Comparison of ENCODE assay signal across 8 cellular contexts in the genomic region with DNA sequence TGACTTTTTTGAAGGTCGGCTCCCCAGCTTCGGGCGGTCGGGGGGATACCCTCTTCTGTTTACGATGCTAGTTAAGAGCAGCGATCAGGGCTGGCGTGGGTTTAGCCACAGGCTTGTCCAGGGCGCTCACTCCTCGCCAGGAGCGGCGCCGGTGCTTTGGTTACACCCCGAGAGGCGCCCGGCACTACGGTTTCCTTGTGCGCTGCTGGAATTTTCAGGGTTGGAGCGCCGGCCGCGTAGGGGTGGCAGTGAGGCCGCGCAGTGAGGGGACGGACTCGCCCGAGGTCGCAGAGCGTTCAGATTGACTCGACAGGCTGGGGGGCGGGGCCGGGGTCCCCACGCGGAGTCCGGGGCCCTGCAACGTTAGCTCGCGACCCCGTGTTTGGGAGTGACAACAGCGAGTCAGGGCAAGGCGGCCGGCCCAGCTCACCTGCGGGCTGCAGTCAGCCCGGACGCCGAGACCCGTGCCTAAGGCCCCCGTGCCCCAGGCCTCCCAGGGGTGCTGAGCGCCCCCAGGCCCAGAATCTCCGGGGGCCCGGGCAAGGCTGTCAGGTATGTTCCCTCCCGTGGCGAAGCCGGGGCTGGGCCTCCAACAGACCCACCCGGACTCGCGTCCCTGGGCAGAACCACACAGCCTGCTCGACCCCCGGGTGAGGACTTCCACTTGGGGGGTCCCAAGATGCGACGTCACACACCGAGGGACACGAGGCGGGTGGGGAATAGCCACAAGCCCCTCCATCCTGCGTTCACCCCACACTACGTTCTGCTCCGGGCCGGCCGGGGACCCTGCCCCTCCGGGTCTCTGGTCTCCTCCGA. TPM values are rescaled to one million over a fixed set of nuclear protein-coding genes. Genes with fewer than 3 reads are reported as not detected.
DNase-seq lines count a peak whose midpoint lies in the region; ATAC-seq, FAIRE-seq and TF ChIP-seq lines count a peak whose summit lies in the region.

No MANE protein-coding gene starts in this region.

- peaks cover 52% of the 10 kb centered on the region for H3K4me1 Mint-ChIP-seq in neural crest cell

- TF ChIP-seq POLR2A in A549 (IDR thresholded peaks at IDR 0.05; ENCODE audit: low read length): peak; percentile 16; the same call in 1 of the 2 replicates

- peak overlapping the region; percentile 93 for H3K4me3 Mint-ChIP-seq in neural crest cell

- under 1% methylated on average over 21 of the region's 70 CpGs for WGBS in A549 (ENCODE audit: missing lambda C conversion rate)

- H3K4me2 ChIP-seq in A549: peak overlapping the region; percentile 87

- H3K27me3 Mint-ChIP-seq in neural crest cell (ENCODE audit: low read depth): peaks cover 50% of the 10 kb centered on the region

- POLR2A ChIA-PET in A549 (lab: Yijun Ruan, JAX): interaction anchor here (0.6 to 1.9 kb wide), 9 partner anchors 14 to 121 kb away, joined by 3 to 6 read pairs (median 3); a partner anchor contains a TSS

- CTCF ChIA-PET in A549 (lab: Yijun Ruan, JAX): interaction anchor here (0.6 to 4.7 kb wide), 6 partner anchors 12 to 117 kb away, joined by 3 to 30 read pairs (median 4); no protein-coding TSS in a partner anchor

- peak; percentile 62 to 86 for DNase-seq in A549 (ENCODE audit: low read depth in 1 of 2, low spot score in 1 of 2)
- peak; percentile 65 for DNase-seq in GM12865 (ENCODE audit: low read depth)
- peak; percentile 48 to 89 for DNase-seq in NCI-H526 (lab: John Stamatoyannopoulos, UW)
- peak; percentile 52 for DNase-seq in activated naive CD4-positive, alpha-beta T cell treated with anti-CD3 and anti-CD28 coated beads, Interleukin-2, amount 50 U/mL, for 16 hours
- DNase-seq in foreskin melanocyte: peak; percentile 45
- peak; percentile 60 for DNase-seq in neural crest cell (ENCODE audit: low read depth, low spot score)

- TF ChIP-seq RAD21 in A549 (conservative IDR thresholded peaks at IDR 0.05 in 1 of 2, IDR thresholded peaks at IDR 0.05 in 1 of 2): no peak

- H3K27ac ChIP-seq in A549: peak overlapping the region; percentile 99

- peak overlapping the region; percentile 90 for H3K27ac Mint-ChIP-seq in neural crest cell (ENCODE audit: unreplicated experiment)

- TF ChIP-seq CTCF in A549 (IDR thresholded peaks at IDR 0.05): no peak
- no peak for TF ChIP-seq CTCF in GM12865 (IDR thresholded peaks at IDR 0.05; ENCODE audit: insufficient read depth, low read depth, low read length, missing control alignments)
- TF ChIP-seq CTCF in neural crest cell (conservative IDR thresholded peaks at IDR 0.05): no peak

- TF ChIP-seq EP300 in A549 (IDR thresholded peaks at IDR 0.05): no peak

- FAIRE-seq in A549 (lab: Jason Lieb, UNC): no peak

- no peaks in the 10 kb centered on the region for H3K9me3 ChIP-seq in A549

- no peaks in the 10 kb centered on the region for H3K9me3 Mint-ChIP-seq in neural crest cell

- peak; percentile 31 to 46 for ATAC-seq in A549
- no peak for ATAC-seq in HG02588 (IDR thresholded peaks at IDR 0.05; ENCODE audit: unreplicated experiment)
- ATAC-seq in GM18511 (IDR thresholded peaks at IDR 0.05; ENCODE audit: unreplicated experiment): no peak

- H3K4me1 ChIP-seq in A549: peaks cover 37% of the 10 kb centered on the region

- peaks cover 33% of the 10 kb centered on the region for H3K36me3 Mint-ChIP-seq in neural crest cell (ENCODE audit: low read depth)

- peak overlapping the region; percentile 83 for H3K4me3 ChIP-seq in A549
- H3K4me3 ChIP-seq in GM12865 (ENCODE audit: low read depth, low read length): peak overlapping the region; percentile 89

TF ChIP-seq in A549, 52 proteins besides CTCF, POLR2A, EP300 and RAD21:
- TF ChIP-seq KDM1A (IDR thresholded peaks at IDR 0.05; ENCODE audit: low read depth) (no peak), FOSB (CRISPR knock-in tag; IDR thresholded peaks at IDR 0.05) (peak; percentile 77; the same call in 1 of the 2 replicates), HOXA7 (CRISPR knock-in tag; IDR thresholded peaks at IDR 0.05) (0 out of 2 replicates have a peak, but pooled peaks have one; percentile 1), HOXB13 (CRISPR knock-in tag; IDR thresholded peaks at IDR 0.05; ENCODE audit: low read depth) (peak; percentile 10), RFX5 (IDR thresholded peaks at IDR 0.05) (no peak), MYC (IDR thresholded peaks at IDR 0.05; ENCODE audit: borderline replicate concordance, low read length) (no peak; the same call in 1 of the 2 replicates), ZC3H11A (IDR thresholded peaks at IDR 0.05) (no peak), EHF (CRISPR knock-in tag; IDR thresholded peaks at IDR 0.05) (peak; percentile 82; the same call in 1 of the 2 replicates), HOXB5 (CRISPR knock-in tag; IDR thresholded peaks at IDR 0.05) (peak; percentile 84), FOXS1 (CRISPR knock-in tag; IDR thresholded peaks at IDR 0.05) (peak; percentile 56; the same call in 1 of the 2 replicates), TFCP2L1 (CRISPR knock-in tag; IDR thresholded peaks at IDR 0.05) (peak; percentile 72), GATA3 (IDR thresholded peaks at IDR 0.05; ENCODE audit: borderline replicate concordance) (peak; percentile 26; the same call in 1 of the 2 replicates), ZNF302 (CRISPR knock-in tag; IDR thresholded peaks at IDR 0.05) (peak; percentile 75), BHLHE40 (IDR thresholded peaks at IDR 0.05; ENCODE audit: low read depth, low read length) (no peak), TP53 (CRISPR knock-in tag; IDR thresholded peaks at IDR 0.05) (no peak), EHMT2 (IDR thresholded peaks at IDR 0.05; ENCODE audit: low read depth) (no peak), JUN (IDR thresholded peaks at IDR 0.05) (no peak; a peak in 1 of 5 replicates)
- TF ChIP-seq, protein P1, sequence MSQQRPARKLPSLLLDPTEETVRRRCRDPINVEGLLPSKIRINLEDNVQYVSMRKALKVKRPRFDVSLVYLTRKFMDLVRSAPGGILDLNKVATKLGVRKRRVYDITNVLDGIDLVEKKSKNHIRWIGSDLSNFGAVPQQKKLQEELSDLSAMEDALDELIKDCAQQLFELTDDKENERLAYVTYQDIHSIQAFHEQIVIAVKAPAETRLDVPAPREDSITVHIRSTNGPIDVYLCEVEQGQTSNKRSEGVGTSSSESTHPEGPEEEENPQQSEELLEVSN (IDR thresholded peaks at IDR 0.05; ENCODE audit: borderline replicate concordance, low read depth): peak; percentile 30; the same call in 1 of the 2 replicates
- TF ChIP-seq, protein P2, sequence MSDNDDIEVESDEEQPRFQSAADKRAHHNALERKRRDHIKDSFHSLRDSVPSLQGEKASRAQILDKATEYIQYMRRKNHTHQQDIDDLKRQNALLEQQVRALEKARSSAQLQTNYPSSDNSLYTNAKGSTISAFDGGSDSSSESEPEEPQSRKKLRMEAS (IDR thresholded peaks at IDR 0.05): peak; percentile 62
- TF ChIP-seq, protein P3, sequence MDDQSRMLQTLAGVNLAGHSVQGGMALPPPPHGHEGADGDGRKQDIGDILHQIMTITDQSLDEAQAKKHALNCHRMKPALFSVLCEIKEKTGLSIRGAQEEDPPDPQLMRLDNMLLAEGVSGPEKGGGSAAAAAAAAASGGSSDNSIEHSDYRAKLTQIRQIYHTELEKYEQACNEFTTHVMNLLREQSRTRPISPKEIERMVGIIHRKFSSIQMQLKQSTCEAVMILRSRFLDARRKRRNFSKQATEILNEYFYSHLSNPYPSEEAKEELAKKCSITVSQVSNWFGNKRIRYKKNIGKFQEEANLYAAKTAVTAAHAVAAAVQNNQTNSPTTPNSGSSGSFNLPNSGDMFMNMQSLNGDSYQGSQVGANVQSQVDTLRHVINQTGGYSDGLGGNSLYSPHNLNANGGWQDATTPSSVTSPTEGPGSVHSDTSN (IDR thresholded peaks at IDR 0.05): no peak

RNA-seq across cellular contexts. Expression of a gene that starts 1.3 kb away (rescaled TPM):
- 2,042 and 2,306 TPM in 2 replicates for polyA plus RNA-seq in A549 (2011; rRNA removed)
- 14,539 and 15,776 TPM in 2 replicates for polyA plus RNA-seq in A549 (2012; cell fraction: cytosol; rRNA removed)
- polyA plus RNA-seq in A549 (2012; cell fraction: nucleus; rRNA removed): 26,089 and 28,335 TPM in 2 replicates
- polyA plus RNA-seq in A549 (2017; fragmentation: RNase III; extraction: RNeasy Plus Mini Kit Qiagen cat#74134 plus additional on column Dnase treatment): 7,182 to 8,782 TPM (median 7,263 TPM) in 3 replicates
- polyA minus RNA-seq in A549 (2011; rRNA and poly(A)+ RNA removed): 2,054 and 3,772 TPM in 2 replicates
- total RNA-seq in neural crest cell: 4,235 and 4,315 TPM in 2 replicates

RNA-seq across cellular contexts. Expression of a gene that starts 14.3 kb away (rescaled TPM):
- 0.84 and 1.2 TPM in 2 replicates for polyA plus RNA-seq in A549 (2011; rRNA removed)
- 0.74 and 1.1 TPM in 2 replicates for polyA plus RNA-seq in A549 (2012; cell fraction: cytosol; rRNA removed)
- polyA plus RNA-seq in A549 (2012; cell fraction: nucleus; rRNA removed): 7.5 and 8.3 TPM in 2 replicates
- polyA plus RNA-seq in A549 (2017; fragmentation: RNase III; extraction: RNeasy Plus Mini Kit Qiagen cat#74134 plus additional on column Dnase treatment): 1.3 to 1.7 TPM (median 1.3 TPM) in 3 replicates
- polyA minus RNA-seq in A549 (2011; rRNA and poly(A)+ RNA removed): 3.6 and 3.7 TPM in 2 replicates
- total RNA-seq in neural crest cell: 0.43 and 0.56 TPM in 2 replicates

RNA-seq across cellular contexts. Expression of a gene that starts 38.3 kb away (rescaled TPM):
- polyA plus RNA-seq in A549 (2011; rRNA removed) (5.4 and 7.2 TPM in 2 replicates), A549 (2017; fragmentation: RNase III; extraction: RNeasy Plus Mini Kit Qiagen cat#74134 plus additional on column Dnase treatment) (16.2 to 17.7 TPM (median 16.8 TPM) in 3 replicates)
- 17.3 and 25.1 TPM in 2 replicates for polyA plus RNA-seq in A549 (2012; cell fraction: cytosol; rRNA removed)
- 52.4 and 75.7 TPM in 2 replicates for polyA plus RNA-seq in A549 (2012; cell fraction: nucleus; rRNA removed)
- polyA minus RNA-seq in A549 (2011; rRNA and poly(A)+ RNA removed): 7.8 and 10.0 TPM in 2 replicates
- 45.0 and 48.3 TPM in 2 replicates for total RNA-seq in neural crest cell

Comparison
In these comparisons a context has a peak if more than half of its experiments do, and no peak if none do; other contexts are left out.
1. ATAC-seq: peak in A549 (2 of 2); none in HG02588 (single experiment) and GM18511 (single experiment).
2. Peak in every context shown above with its lines, with median percentiles within 50 percentile points of each other: DNase-seq.